8 cellular contexts compared by ENCODE assay signal in the genomic region with DNA sequence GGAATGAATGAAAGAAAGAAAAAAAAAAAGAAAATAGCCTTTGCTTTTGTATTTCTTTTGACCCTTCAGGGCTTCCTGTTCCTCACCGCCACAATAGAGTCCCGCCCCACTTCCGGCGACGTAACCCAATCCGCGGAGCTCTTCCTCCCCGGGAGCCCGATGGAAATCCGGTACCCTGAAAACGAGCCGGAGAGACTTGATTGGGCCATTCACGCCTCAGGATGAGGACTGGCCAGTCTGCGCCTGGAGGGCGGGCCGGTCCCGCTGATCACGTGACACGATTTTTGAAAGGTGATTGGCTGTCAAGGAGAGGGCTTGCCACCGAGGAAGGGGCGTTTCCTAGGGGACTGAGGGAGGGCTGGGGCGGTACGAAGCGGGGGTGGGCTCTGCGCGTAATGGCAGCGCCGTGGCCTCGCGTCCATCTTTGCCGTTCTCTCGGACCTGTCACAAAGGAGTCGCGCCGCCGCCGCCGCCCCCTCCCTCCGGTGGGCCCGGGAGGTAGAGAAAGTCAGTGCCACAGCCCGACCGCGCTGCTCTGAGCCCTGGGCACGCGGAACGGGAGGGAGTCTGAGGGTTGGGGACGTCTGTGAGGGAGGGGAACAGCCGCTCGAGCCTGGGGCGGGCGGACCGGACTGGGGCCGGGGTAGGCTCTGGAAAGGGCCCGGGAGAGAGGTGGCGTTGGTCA. TPM values are rescaled to one million over a fixed set of nuclear protein-coding genes. Genes with fewer than 3 reads are reported as not detected.
DNase-seq lines count a peak whose midpoint lies in the region; ATAC-seq lines count a peak whose summit lies in the region.

A gene with protein sequence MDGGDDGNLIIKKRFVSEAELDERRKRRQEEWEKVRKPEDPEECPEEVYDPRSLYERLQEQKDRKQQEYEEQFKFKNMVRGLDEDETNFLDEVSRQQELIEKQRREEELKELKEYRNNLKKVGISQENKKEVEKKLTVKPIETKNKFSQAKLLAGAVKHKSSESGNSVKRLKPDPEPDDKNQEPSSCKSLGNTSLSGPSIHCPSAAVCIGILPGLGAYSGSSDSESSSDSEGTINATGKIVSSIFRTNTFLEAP (minus strand): TSS at position 95 of the 685 bp plus-strand sequence. CDS start 12,185 bp downstream, outside the sequence.
A gene (plus strand): TSS at position 385 of the 685 bp plus-strand sequence. CDS start 18,330 bp downstream, outside the sequence.

- ATAC-seq in GM19023 (IDR thresholded peaks at IDR 0.05; ENCODE audit: unreplicated experiment) (peak; percentile 82), HG03280 (IDR thresholded peaks at IDR 0.05; ENCODE audit: unreplicated experiment) (peak; percentile 85)

- peak within 1 kb of the TSS; percentile 94 to 98 (median 97) for H3K27ac Mint-ChIP-seq in immature natural killer cell

- peak within 1 kb of the TSS; percentile 96 to 100 (median 99) for H3K4me3 Mint-ChIP-seq in immature natural killer cell

- peaks cover 52 to 64% of the 10 kb centered on the region in 2 donors for H3K4me1 Mint-ChIP-seq in immature natural killer cell

- no peaks in the 10 kb centered on the region for H3K9me3 Mint-ChIP-seq in immature natural killer cell

- H3K27me3 Mint-ChIP-seq in immature natural killer cell (ENCODE audit: low read depth in 3 of 3) = peaks cover 4 to 15% (median 13%) of the 10 kb centered on the region in 3 donors

- no peaks in the 10 kb centered on the region for H3K36me3 Mint-ChIP-seq in immature natural killer cell

- peak; percentile 100 for DNase-seq in AG08396 (ENCODE audit: low spot score)
- DNase-seq in NCI-H345 treated with DMSO at 0.1 percent for 48 hours (lab: John Stamatoyannopoulos, UW; ENCODE audit: unreplicated experiment) = peak; percentile 93
- DNase-seq in activated CD4-positive, CD25-positive, alpha-beta regulatory T cell (lab: John Stamatoyannopoulos, UW) = peak; percentile 94 to 95 (median 95)
- peak; percentile 100 for DNase-seq in central memory CD4-positive, alpha-beta T cell
- peak; percentile 99 to 100 (median 99) for DNase-seq in immature natural killer cell
- DNase-seq in smooth muscle cell of the brain vasculature (ENCODE audit: low read depth, low spot score) = peak; percentile 99

RNA-seq across cellular contexts. Expression of the first gene that starts in this region (rescaled TPM):
- 10 to 100 TPM; 79.0 to 91.7 (median 88.9) TPM for polyA plus RNA-seq in immature natural killer cell

RNA-seq across cellular contexts. Expression of the second gene that starts in this region (rescaled TPM):
- polyA plus RNA-seq in immature natural killer cell = 10 to 100 TPM; 22.5 to 31.8 (median 24.7) TPM

Comparison
In these comparisons a context has a peak if more than half of its experiments do, and no peak if none do; other contexts are left out.
1. Peak in every context shown above with its lines: DNase-seq and ATAC-seq.